ENCODE assay signal across 12 cellular contexts in genomic region chr1:8370046-8370881, GRCh38. TPM values are rescaled to one million over a fixed set of nuclear protein-coding genes. Genes with fewer than 3 reads are reported as not detected.
DNase-seq lines count a peak whose midpoint lies in the region; ATAC-seq, FAIRE-seq and TF ChIP-seq lines count a peak whose summit lies in the region.
"Had no signal": no experiment of that assay in that cellular context is flagged by ENCODE, and none has a peak within 500 bp of the region (broad histone marks: within the 10 kb centered on the region; RNA-seq: fewer than 3 reads in every experiment).

No MANE protein-coding gene starts in this region.

- H3K4me3 ChIP-seq in HepG2 (replicated peaks in 1 of 3; ENCODE audit: insufficient read depth in 1 of 3, low read depth in 2 of 3, low read length in 3 of 3): no peak overlapping the region

- no peak overlapping the region for H3K27ac ChIP-seq in HepG2 (ENCODE audit: extremely low read length, insufficient read depth, low read length)
- peak overlapping the region; percentile 67 for H3K27ac ChIP-seq in substantia nigra (ENCODE audit: low read depth, low read length, poor library complexity, severe bottlenecking)
- H3K27ac ChIP-seq: 22Rv1 had no signal

- H2AFZ ChIP-seq in HepG2 (ENCODE audit: low read length): no peak overlapping the region

- in situ Hi-C loops in HepG2 (cut with HindIII; ENCODE audit: extremely low pct_ligation_motif_present, low pct_unique_long_range_greater_than_20kb): no loop called here

- H3K4me1 Mint-ChIP-seq in WTC11: peaks cover 82% of the 10 kb centered on the region
- peaks cover 7% of the 10 kb centered on the region for H3K4me1 Mint-ChIP-seq in activated CD8-positive, alpha-beta T cell treated with anti-CD3 and anti-CD28 coated beads, Interleukin-2, amount 10 ng/mL, durations not matched to agents 7 days and 5 days (ENCODE audit: low read depth)
- H3K4me1 Mint-ChIP-seq in immature natural killer cell: peaks cover 17 to 28% of the 10 kb centered on the region in 2 donors

- H4K20me1 ChIP-seq in HepG2 (ENCODE audit: insufficient read depth, low read length): peaks cover 64% of the 10 kb centered on the region

- FAIRE-seq in HepG2 (lab: Jason Lieb, UNC): no peak

- no peak overlapping the region for H3K4me2 ChIP-seq in HepG2 (ENCODE audit: low read depth, low read length)

- H3K79me2 ChIP-seq in HepG2 (ENCODE audit: insufficient read depth, low read length): peaks cover 33% of the 10 kb centered on the region

- TF ChIP-seq POLR2A in HepG2 (IDR thresholded peaks at IDR 0.05; ENCODE audit: insufficient read depth in 1 of 2, low read depth in 2 of 2, low read length in 2 of 2) (no peak), erythroblast (IDR thresholded peaks at IDR 0.05; ENCODE audit: low read length) (no peak)

- CTCF ChIA-PET in WTC11 (lab: Charles Lee) (interaction anchor here (0.8 to 1.7 kb wide), 8 partner anchors 11 to 389 kb away, joined by 3 to 8 read pairs (median 4); no protein-coding TSS in a partner anchor), HepG2 (lab: Yijun Ruan, JAX; ENCODE audit: low intra/inter-chr PET ratio, low total read pairs) (no interaction called here)
- CTCF ChIA-PET in activated CD8-positive, alpha-beta T cell treated with anti-CD3 and anti-CD28 coated beads, Interleukin-2, amount 10 ng/mL, durations not matched to agents 7 days and 5 days (lab: Charles Lee): interaction anchor here (0.7 to 1.0 kb wide), 3 partner anchors 14 to 20 kb away, joined by 3 read pairs; no protein-coding TSS in a partner anchor

- H3K4me1 ChIP-seq in HepG2 (ENCODE audit: insufficient read depth, low read length): peaks cover 58% of the 10 kb centered on the region

- TF ChIP-seq RAD21 in HepG2 (CRISPR knock-in tag; IDR thresholded peaks at IDR 0.05): no peak

- intact Hi-C loops in HepG2 (cut with micrococcal nuclease; ENCODE audit: unreplicated experiment): loop anchor here (10.0 kb wide), 1 partner anchor 335 kb away; no protein-coding TSS in a partner anchor

- H3K36me3 Mint-ChIP-seq in WTC11 (peaks cover 12% of the 10 kb centered on the region), immature natural killer cell (peaks cover 0 to 6% (median 0%) of the 10 kb centered on the region in 3 donors)
- H3K36me3 Mint-ChIP-seq in activated CD8-positive, alpha-beta T cell treated with anti-CD3 and anti-CD28 coated beads, Interleukin-2, amount 10 ng/mL, durations not matched to agents 7 days and 5 days (ENCODE audit: low read depth): peaks cover 4% of the 10 kb centered on the region

- peak overlapping the region; percentile 29; the same call in 1 of the 2 replicates for H3K4me3 Mint-ChIP-seq in WTC11
- H3K4me3 Mint-ChIP-seq in activated CD8-positive, alpha-beta T cell treated with anti-CD3 and anti-CD28 coated beads, Interleukin-2, amount 10 ng/mL, durations not matched to agents 7 days and 5 days: no peak overlapping the region
- H3K4me3 Mint-ChIP-seq in immature natural killer cell: no peak overlapping the region
- H3K4me3 Mint-ChIP-seq: dendritic cell treated with granulocyte-macrophage colony-stimulating factor and Interleukin-4, amounts not matched to agents 40 ng/mL and 50 ng/mL, for 4 days had no signal

- no peak overlapping the region for H3K9ac ChIP-seq in HepG2 (ENCODE audit: insufficient read depth, low read depth, low read length)

- DNase-seq in DMS79 treated with DMSO at 0.1 percent for 48 hours (lab: John Stamatoyannopoulos, UW): peak; percentile 39
- no peak for DNase-seq in DMS79 (lab: John Stamatoyannopoulos, UW)
- DNase-seq in WTC11 (ENCODE audit: low spot score): no peak
- no peak for DNase-seq in HepG2 (ENCODE audit: low spot score)
- DNase-seq in substantia nigra (lab: John Stamatoyannopoulos, UW): peak in 3 of 49 donors; percentile 27 to 35 (median 35)
- DNase-seq in erythroblast (lab: John Stamatoyannopoulos, UW): no peak
- no peak for DNase-seq in activated CD8-positive, alpha-beta T cell treated with anti-CD3 and anti-CD28 coated beads, Interleukin-2, amount 10 ng/mL, durations not matched to agents 7 days and 5 days
- DNase-seq in immature natural killer cell: no peak
- DNase-seq: activated CD4-positive, alpha-beta T cell treated with anti-CD3 and anti-CD28 coated beads for 4 hours; stimulated activated naive CD8-positive, alpha-beta T cell treated with anti-CD3 and anti-CD28 coated beads, Interleukin-15, Interleukin-2, amounts not matched to agents 100 U/mL and 50 U/mL, for 24 hours had no signal

- POLR2A ChIA-PET in WTC11 (lab: Charles Lee): interaction anchor here (1.4 kb wide), 1 partner anchor 26 kb away, joined by 3 read pairs; no protein-coding TSS in a partner anchor
- POLR2A ChIA-PET in HepG2 (lab: Yijun Ruan, JAX): no interaction called here
- POLR2A ChIA-PET in activated CD8-positive, alpha-beta T cell treated with anti-CD3 and anti-CD28 coated beads, Interleukin-2, amount 10 ng/mL, durations not matched to agents 7 days and 5 days (lab: Charles Lee): interaction anchor here (1.0 kb wide), 1 partner anchor 54 kb away, joined by 3 read pairs; no protein-coding TSS in a partner anchor

- H3K9me3 Mint-ChIP-seq in WTC11: no peaks in the 10 kb centered on the region
- no peaks in the 10 kb centered on the region for H3K9me3 Mint-ChIP-seq in activated CD8-positive, alpha-beta T cell treated with anti-CD3 and anti-CD28 coated beads, Interleukin-2, amount 10 ng/mL, durations not matched to agents 7 days and 5 days (ENCODE audit: insufficient read depth)
- H3K9me3 Mint-ChIP-seq in immature natural killer cell: no peaks in the 10 kb centered on the region
- H3K9me3 Mint-ChIP-seq: dendritic cell treated with granulocyte-macrophage colony-stimulating factor and Interleukin-4, amounts not matched to agents 40 ng/mL and 50 ng/mL, for 4 days had no signal

- no peaks in the 10 kb centered on the region for H3K27me3 ChIP-seq in HepG2 (ENCODE audit: control insufficient read depth in 1 of 2, insufficient read depth in 2 of 2, low read length in 2 of 2)

- H3K36me3 ChIP-seq in HepG2 (replicated peaks in 1 of 2; ENCODE audit: control insufficient read depth in 1 of 2, insufficient read depth in 2 of 2, low read length in 2 of 2): peaks cover 33 to 62% of the 10 kb centered on the region in 2 experiments

- H3K27me3 Mint-ChIP-seq in WTC11 (ENCODE audit: low read depth) (no peaks in the 10 kb centered on the region), immature natural killer cell (ENCODE audit: low read depth in 3 of 3) (no peaks in the 10 kb centered on the region)
- no peaks in the 10 kb centered on the region for H3K27me3 Mint-ChIP-seq in activated CD8-positive, alpha-beta T cell treated with anti-CD3 and anti-CD28 coated beads, Interleukin-2, amount 10 ng/mL, durations not matched to agents 7 days and 5 days (ENCODE audit: low read depth)
- H3K27me3 Mint-ChIP-seq: dendritic cell treated with granulocyte-macrophage colony-stimulating factor and Interleukin-4, amounts not matched to agents 40 ng/mL and 50 ng/mL, for 4 days had no signal

- 95% methylated on average over 14 of the region's 14 CpGs for WGBS in HepG2 (ENCODE audit: low lambda C conversion rate)

- TF ChIP-seq EP300 in HepG2 (IDR thresholded peaks at IDR 0.05; ENCODE audit: low read depth in 2 of 2, low read length in 2 of 2) (no peak), HepG2 (CRISPR knock-in tag; IDR thresholded peaks at IDR 0.05; ENCODE audit: borderline replicate concordance) (no peak)

- H3K9me3 ChIP-seq in HepG2 (ENCODE audit: low read length): no peaks in the 10 kb centered on the region

- ATAC-seq in WTC11: peak; percentile 8; the same call in 1 of the 2 replicates
- ATAC-seq in HepG2: no peak
- ATAC-seq in activated CD8-positive, alpha-beta T cell treated with anti-CD3 and anti-CD28 coated beads, Interleukin-2, amount 10 ng/mL, durations not matched to agents 7 days and 5 days: no peak
- ATAC-seq: stimulated activated naive CD8-positive, alpha-beta T cell treated with anti-CD3 and anti-CD28 coated beads, Interleukin-15, Interleukin-2, amounts not matched to agents 100 U/mL and 50 U/mL, for 24 hours had no signal

- BruUV-seq in HepG2 (replicated peaks; lab: Mats Ljungman, UMichigan): no TSS peak

- H3K27ac Mint-ChIP-seq in WTC11 (peak overlapping the region; percentile 92), immature natural killer cell (peak overlapping the region in 2 of 6 donors; percentile 40 to 69)
- no peak overlapping the region for H3K27ac Mint-ChIP-seq in activated CD8-positive, alpha-beta T cell treated with anti-CD3 and anti-CD28 coated beads, Interleukin-2, amount 10 ng/mL, durations not matched to agents 7 days and 5 days
- H3K27ac Mint-ChIP-seq: dendritic cell treated with granulocyte-macrophage colony-stimulating factor and Interleukin-4, amounts not matched to agents 40 ng/mL and 50 ng/mL, for 4 days had no signal

- TF ChIP-seq CTCF in WTC11 (IDR thresholded peaks at IDR 0.05) (no peak), HepG2 (CRISPR knock-in tag; IDR thresholded peaks at IDR 0.05) (no peak)

RNA-seq across cellular contexts. Expression of gene SLC45A1, which starts 52.4 kb away (rescaled TPM):
- total RNA-seq in WTC11 (2021) (2.0 to 2.3 TPM (median 2.3 TPM) in 3 replicates), HepG2 (2016; rRNA removed; fragmentation: Illumina TruSeq; extraction: Trizol) (not detected in 2 replicates)
- total RNA-seq in HepG2 (2016; cell fraction: cytosol; rRNA removed; fragmentation: Illumina TruSeq; extraction: Trizol; ENCODE audit: low read depth): not detected in 2 replicates
- total RNA-seq in HepG2 (2016; cell fraction: insoluble cytoplasmic fraction; rRNA removed; fragmentation: Illumina TruSeq; extraction: Trizol): not detected in 2 replicates
- not detected in 2 replicates for total RNA-seq in HepG2 (2016; cell fraction: membrane; rRNA removed; fragmentation: Illumina TruSeq; extraction: Trizol)
- total RNA-seq in HepG2 (2016; cell fraction: nucleus; rRNA removed; fragmentation: Illumina TruSeq; extraction: Trizol): not detected in 2 replicates
- polyA plus RNA-seq in HepG2 (2011; rRNA removed) (0.05 TPM in 1 of 2 replicates, not detected in the other), immature natural killer cell (under 1 TPM in 2 of 3 donors, not detected in 1; 0.16 to 0.39 TPM)
- 0.03 TPM in 1 of 2 replicates, not detected in the other for polyA plus RNA-seq in HepG2 (2011; cell fraction: cytosol; rRNA removed)
- polyA plus RNA-seq in HepG2 (2011; cell fraction: nucleus; rRNA removed): 0.09 TPM in 1 of 2 replicates, not detected in the other
- polyA plus RNA-seq in HepG2 (2012): not detected in 2 replicates
- polyA plus RNA-seq in HepG2 (2016; cell fraction: cytosol; fragmentation: Illumina TruSeq; extraction: Trizol; ENCODE audit: low read depth): not detected in 2 replicates
- polyA plus RNA-seq in HepG2 (2016; cell fraction: insoluble cytoplasmic fraction; fragmentation: Illumina TruSeq; extraction: Trizol; ENCODE audit: low read depth): not detected in 2 replicates
- not detected in 2 replicates for polyA plus RNA-seq in HepG2 (2016; cell fraction: membrane; fragmentation: Illumina TruSeq; extraction: Trizol; ENCODE audit: low read depth)
- polyA plus RNA-seq in HepG2 (2016; cell fraction: nucleus; fragmentation: Illumina TruSeq; extraction: Trizol; ENCODE audit: insufficient read depth, low read depth): not detected in 2 replicates
- not detected in 2 replicates for polyA minus RNA-seq in HepG2 (2011; rRNA and poly(A)+ RNA removed; ENCODE audit: low replicate concordance)
- polyA minus RNA-seq in HepG2 (2011; cell fraction: cytosol; rRNA and poly(A)+ RNA removed): not detected in 2 replicates
- not detected in 2 replicates for polyA minus RNA-seq in HepG2 (2011; cell fraction: nucleus; rRNA and poly(A)+ RNA removed)
- total RNA-seq in activated CD8-positive, alpha-beta T cell treated with anti-CD3 and anti-CD28 coated beads, Interleukin-2, amount 10 ng/mL, durations not matched to agents 7 days and 5 days: under 1 TPM in 1 of 2 experiments, not detected in 1; 0.13 TPM
